20 cellular contexts compared by ENCODE assay signal in genomic region chr20:64271636-64272035, GRCh38.
"Had no signal": no experiment of that assay in that cellular context is flagged by ENCODE, and none has a peak within 500 bp of the region (broad histone marks: within the 10 kb centered on the region; RNA-seq: fewer than 3 reads in every experiment).

No MANE protein-coding gene starts in this region.

- H3K9me3 Mint-ChIP-seq: nephron; stimulated activated effector memory CD8-positive, alpha-beta T cell treated with anti-CD3 and anti-CD28 coated beads, Interleukin-12 subunit alpha, Interleukin-12 subunit beta, amount 100 ng/mL, for 72 hours; type B pancreatic cell had no signal

- H3K4me1 ChIP-seq: esophagus muscularis mucosa, right lobe of liver, suprapubic skin, thyroid gland had no signal

- H3K36me3 ChIP-seq: ovary had no signal

- H3K27ac Mint-ChIP-seq: naive B cell; nephron; stimulated activated effector memory CD8-positive, alpha-beta T cell treated with anti-CD3 and anti-CD28 coated beads, Interleukin-12 subunit alpha, Interleukin-12 subunit beta, amount 100 ng/mL, for 72 hours; type B pancreatic cell had no signal

- H3K4me3 Mint-ChIP-seq: naive B cell; nephron; stimulated activated effector memory CD8-positive, alpha-beta T cell treated with anti-CD3 and anti-CD28 coated beads, Interleukin-12 subunit alpha, Interleukin-12 subunit beta, amount 100 ng/mL, for 72 hours; type B pancreatic cell had no signal

- H3K27me3 Mint-ChIP-seq: naive B cell, type B pancreatic cell had no signal

- DNase-seq: cortex of kidney; dorsolateral prefrontal cortex; effector CD8-positive, alpha-beta T cell; gastrocnemius medialis; left colon; mesendoderm; naive B cell; nucleus accumbens; ovary; right lobe of liver; stimulated activated CD4-positive, alpha-beta T cell treated with anti-CD3 and anti-CD28 coated beads, Interleukin-4, amount 100 ng/mL, for 1 hour; stimulated activated CD8-positive, alpha-beta memory T cell treated with anti-CD3 and anti-CD28 coated beads, Interleukin-4, amount 100 ng/mL, for 48 hours; stimulated activated naive CD8-positive, alpha-beta T cell treated with anti-CD3 and anti-CD28 coated beads, Interleukin-15, Interleukin-2, amounts not matched to agents 100 U/mL and 50 U/mL, for 24 hours; thyroid gland had no signal

- H3K27ac ChIP-seq: epithelial cell of prostate, esophagus muscularis mucosa, gastrocnemius medialis, ovary, right lobe of liver, suprapubic skin, thyroid gland had no signal

- H3K4me3 ChIP-seq: dorsolateral prefrontal cortex, esophagus muscularis mucosa, gastrocnemius medialis, ovary, right lobe of liver, suprapubic skin, thyroid gland had no signal

- H3K9me3 ChIP-seq: esophagus muscularis mucosa, gastrocnemius medialis, ovary, right lobe of liver, suprapubic skin, thyroid gland had no signal

- H3K27me3 ChIP-seq: dorsolateral prefrontal cortex, esophagus muscularis mucosa, gastrocnemius medialis, ovary, right lobe of liver, suprapubic skin, thyroid gland had no signal

- ATAC-seq: gastrocnemius medialis; left colon; right lobe of liver; stimulated activated effector memory CD8-positive, alpha-beta T cell treated with anti-CD3 and anti-CD28 coated beads, Interleukin-12 subunit alpha, Interleukin-12 subunit beta, amount 100 ng/mL, for 72 hours; stimulated activated naive CD8-positive, alpha-beta T cell treated with anti-CD3 and anti-CD28 coated beads, Interleukin-15, Interleukin-2, amounts not matched to agents 100 U/mL and 50 U/mL, for 24 hours had no signal

- H3K4me1 Mint-ChIP-seq: nephron had no signal
